In genomic region chr4:70613893-70614572, GRCh38 we compare ENCODE assay signal across 11 cellular contexts. TPM values are rescaled to one million over a fixed set of nuclear protein-coding genes. Genes with fewer than 3 reads are reported as not detected.
DNase-seq lines count a peak whose midpoint lies in the region; ATAC-seq and TF ChIP-seq lines count a peak whose summit lies in the region.
"Had no signal": no experiment of that assay in that cellular context is flagged by ENCODE, and none has a peak within 500 bp of the region (broad histone marks: within the 10 kb centered on the region; RNA-seq: fewer than 3 reads in every experiment).

No MANE protein-coding gene starts in this region.

- peak overlapping the region; percentile 27; the same call in 1 of the 2 replicates for H3K27ac ChIP-seq in DND-41 (ENCODE audit: low read length)
- H3K27ac ChIP-seq in lung (ENCODE audit: low read depth in 1 of 2, low read length in 1 of 2): no peak overlapping the region

- WGBS in lung, 2 donors: 67% methylated on average over 5 of the region's 5 CpGs

- no peak overlapping the region for H3K9ac ChIP-seq in DND-41 (ENCODE audit: low read depth, low read length)

- H2AFZ ChIP-seq in DND-41 (ENCODE audit: low read depth, low read length): peak overlapping the region; percentile 53; the same call in 1 of the 2 replicates

- no peaks in the 10 kb centered on the region for H3K4me1 Mint-ChIP-seq in glutamatergic neuron (ENCODE audit: low read depth, unreplicated experiment)
- H3K4me1 Mint-ChIP-seq in T-cell: peaks cover 8 to 13% (median 12%) of the 10 kb centered on the region in 3 donors

- H3K4me3 ChIP-seq in DND-41 (ENCODE audit: low read depth in 1 of 2, low read length in 2 of 2) (no peak overlapping the region), lung (no peak overlapping the region)

- CTCF ChIA-PET in T-cell (lab: Charles Lee): interaction anchor here (1.1 to 1.6 kb wide), 2 partner anchors 10 to 238 kb away, joined by 3 to 4 read pairs; no protein-coding TSS in a partner anchor

- H3K79me2 ChIP-seq in DND-41 (ENCODE audit: insufficient read depth, low read length): no peaks in the 10 kb centered on the region

- H4K20me1 ChIP-seq in DND-41 (ENCODE audit: insufficient read depth, low read length): no peaks in the 10 kb centered on the region

- H3K4me1 ChIP-seq in DND-41 (ENCODE audit: insufficient read depth, low read length): peaks cover 19% of the 10 kb centered on the region
- no peaks in the 10 kb centered on the region for H3K4me1 ChIP-seq in lung (ENCODE audit: control insufficient read depth in 2 of 2, insufficient read depth in 2 of 2, low read length in 2 of 2)

- POLR2A ChIA-PET in T-cell (lab: Charles Lee): no interaction called here

- no peak overlapping the region for H3K27ac Mint-ChIP-seq in glutamatergic neuron (ENCODE audit: unreplicated experiment)
- H3K27ac Mint-ChIP-seq in T-cell: no peak overlapping the region

- no peaks in the 10 kb centered on the region for H3K9me3 ChIP-seq in DND-41 (ENCODE audit: insufficient read depth, low read length, severe bottlenecking)
- H3K9me3 ChIP-seq in lung (ENCODE audit: control insufficient read depth in 2 of 2, insufficient read depth in 1 of 2, low read length in 1 of 2): no peaks in the 10 kb centered on the region

- H3K9me3 Mint-ChIP-seq in glutamatergic neuron (ENCODE audit: unreplicated experiment) (no peaks in the 10 kb centered on the region), T-cell (peaks cover 0 to 4% (median 3%) of the 10 kb centered on the region in 3 donors)
- H3K9me3 Mint-ChIP-seq: activated T-cell treated with anti-CD3 and anti-CD28 coated beads, Interleukin-2, amount 50 U/mL, for 4 hours had no signal

- DNase-seq in DND-41 (no peak), RPMI8226 (peak; percentile 68), lung (ENCODE audit: low spot score) (no peak), glutamatergic neuron (no peak), T-cell (no peak), putamen (ENCODE audit: low spot score) (no peak)
- no peak for DNase-seq in stimulated activated CD4-positive, alpha-beta T cell treated with anti-CD3 and anti-CD28 coated beads, Interleukin-2, amount 100 ng/mL, for 24 hours
- DNase-seq: activated T-cell treated with anti-CD3 and anti-CD28 coated beads, Interleukin-2, amount 50 U/mL, for 4 hours had no signal

- ATAC-seq in DND-41 (ENCODE audit: insufficient read depth, low read depth): peak; percentile 33; the same call in 2 of the 3 replicates
- peak; percentile 35 for ATAC-seq in GM21723 (IDR thresholded peaks at IDR 0.05; ENCODE audit: unreplicated experiment)
- peak; percentile 58 for ATAC-seq in lung (ENCODE audit: insufficient read depth, low FRiP score)
- no peak for ATAC-seq in T-cell (replicated peaks in 1 of 4)

- H3K27me3 ChIP-seq in DND-41 (ENCODE audit: insufficient read depth, low read length, poor library complexity) (no peaks in the 10 kb centered on the region), lung (ENCODE audit: control insufficient read depth, insufficient read depth) (no peaks in the 10 kb centered on the region)

- H3K27me3 Mint-ChIP-seq in glutamatergic neuron (ENCODE audit: unreplicated experiment) (peaks cover 3% of the 10 kb centered on the region), T-cell (peaks cover 11 to 20% of the 10 kb centered on the region in 2 donors)

- TF ChIP-seq CTCF in DND-41 (IDR thresholded peaks at IDR 0.05; ENCODE audit: borderline replicate concordance, extremely low read depth, low read length, poor library complexity, severe bottlenecking) (no peak), lung (IDR thresholded peaks at IDR 0.05; ENCODE audit: control extremely low read depth, extremely low read depth) (no peak), glutamatergic neuron (IDR thresholded peaks at IDR 0.05; ENCODE audit: partially characterized antibody, unreplicated experiment) (no peak)

- H3K36me3 ChIP-seq in DND-41 (ENCODE audit: insufficient read depth, low read length): no peaks in the 10 kb centered on the region
- H3K36me3 ChIP-seq in lung (ENCODE audit: control insufficient read depth in 2 of 2, insufficient read depth in 2 of 2, low read length in 2 of 2): no peaks in the 10 kb centered on the region

- H3K36me3 Mint-ChIP-seq in glutamatergic neuron (ENCODE audit: unreplicated experiment) (no peaks in the 10 kb centered on the region), T-cell (no peaks in the 10 kb centered on the region)

- H3K4me3 Mint-ChIP-seq in glutamatergic neuron (ENCODE audit: unreplicated experiment) (no peak overlapping the region), T-cell (peak overlapping the region in 1 of 3 donors; percentile 24)
- H3K4me3 Mint-ChIP-seq: activated T-cell treated with anti-CD3 and anti-CD28 coated beads, Interleukin-2, amount 50 U/mL, for 4 hours had no signal

- H3K4me2 ChIP-seq in DND-41 (ENCODE audit: insufficient read depth, low read length): peak overlapping the region; percentile 53

RNA-seq across cellular contexts. Expression of gene ENAM, which starts 14.5 kb away (rescaled TPM):
- under 1 TPM; 0.11 to 0.28 TPM for total RNA-seq in lung
- under 1 TPM; 0.06 TPM for polyA plus RNA-seq in lung
- total RNA-seq in glutamatergic neuron (ENCODE audit: unreplicated experiment): not detected
- not detected for total RNA-seq in T-cell
- total RNA-seq: activated T-cell treated with anti-CD3 and anti-CD28 coated beads, Interleukin-2, amount 50 U/mL, for 4 hours; PC-3 had no signal

RNA-seq across cellular contexts. Expression of gene AMBN, which starts 22.0 kb away (rescaled TPM):
- total RNA-seq in lung: not detected
- not detected for polyA plus RNA-seq in lung
- not detected for total RNA-seq in glutamatergic neuron (ENCODE audit: unreplicated experiment)
- not detected for total RNA-seq in T-cell
- total RNA-seq: activated T-cell treated with anti-CD3 and anti-CD28 coated beads, Interleukin-2, amount 50 U/mL, for 4 hours; fibroblast of villous mesenchyme; PC-3 had no signal

RNA-seq across cellular contexts. Expression of gene JCHAIN, which starts 52.3 kb away (rescaled TPM):
- 100 to 1,000 TPM; 131 to 276 TPM for total RNA-seq in lung
- 10 to 100 TPM; 18.3 to 91.8 TPM for polyA plus RNA-seq in lung
- total RNA-seq in glutamatergic neuron (ENCODE audit: unreplicated experiment): not detected
- 10 to 100 TPM in 2 of 5 donors, 1 to 10 TPM in 3; 4.8 to 23.6 (median 8.9) TPM for total RNA-seq in T-cell
- total RNA-seq: PC-3 had no signal

Comparison
In these comparisons a context has a peak if more than half of its experiments do, and no peak if none do; other contexts are left out.
1. ATAC-seq: peak in DND-41 (single experiment), GM21723 (single experiment) and lung (single experiment); none in T-cell (0 of 4).
2. RNA of gene JCHAIN, which starts 52.3 kb away (total RNA-seq): 131 to 276 TPM in lung; 4.8 to 23.6 TPM in T-cell and not detected in glutamatergic neuron (single experiment); every median in the first group is over 4 times any median in the second.